ENCODE assay signal across 1 cellular context in genomic region chr2:42659601-42660000, GRCh38.
TF ChIP-seq lines count a peak whose summit lies in the region.

No MANE protein-coding gene starts in this region.

TF ChIP-seq in HepG2, 621 proteins besides CTCF, POLR2A, EP300 and RAD21 (continued from another document):
- TF ChIP-seq FOXP4 (CRISPR knock-in tag; IDR thresholded peaks at IDR 0.05) (no peak), ZNF124 (CRISPR knock-in tag; IDR thresholded peaks at IDR 0.05) (no peak), SALL2 (CRISPR knock-in tag; IDR thresholded peaks at IDR 0.05) (no peak)
- TF ChIP-seq, protein P1, sequence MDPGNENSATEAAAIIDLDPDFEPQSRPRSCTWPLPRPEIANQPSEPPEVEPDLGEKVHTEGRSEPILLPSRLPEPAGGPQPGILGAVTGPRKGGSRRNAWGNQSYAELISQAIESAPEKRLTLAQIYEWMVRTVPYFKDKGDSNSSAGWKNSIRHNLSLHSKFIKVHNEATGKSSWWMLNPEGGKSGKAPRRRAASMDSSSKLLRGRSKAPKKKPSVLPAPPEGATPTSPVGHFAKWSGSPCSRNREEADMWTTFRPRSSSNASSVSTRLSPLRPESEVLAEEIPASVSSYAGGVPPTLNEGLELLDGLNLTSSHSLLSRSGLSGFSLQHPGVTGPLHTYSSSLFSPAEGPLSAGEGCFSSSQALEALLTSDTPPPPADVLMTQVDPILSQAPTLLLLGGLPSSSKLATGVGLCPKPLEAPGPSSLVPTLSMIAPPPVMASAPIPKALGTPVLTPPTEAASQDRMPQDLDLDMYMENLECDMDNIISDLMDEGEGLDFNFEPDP (CRISPR knock-in tag; conservative IDR thresholded peaks at IDR 0.05) = no peak
